Comparison of ENCODE assay signal across 1 cellular context in the genomic region with DNA sequence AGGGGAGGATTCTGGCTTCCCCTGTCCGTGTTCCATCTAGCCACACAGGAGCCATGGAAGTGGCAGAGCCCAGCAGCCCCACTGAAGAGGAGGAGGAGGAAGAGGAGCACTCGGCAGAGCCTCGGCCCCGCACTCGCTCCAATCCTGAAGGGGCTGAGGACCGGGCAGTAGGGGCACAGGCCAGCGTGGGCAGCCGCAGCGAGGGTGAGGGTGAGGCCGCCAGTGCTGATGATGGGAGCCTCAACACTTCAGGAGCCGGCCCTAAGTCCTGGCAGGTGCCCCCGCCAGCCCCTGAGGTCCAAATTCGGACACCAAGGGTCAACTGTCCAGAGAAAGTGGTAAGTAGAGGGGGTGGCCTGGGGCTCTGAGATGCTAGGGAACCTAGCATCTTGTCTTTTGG.
TF ChIP-seq lines count a peak whose summit lies in the region.

No MANE protein-coding gene starts in this region.

TF ChIP-seq in A549, 52 proteins besides CTCF, POLR2A, EP300 and RAD21:
- no peak for TF ChIP-seq PHF8 (IDR thresholded peaks at IDR 0.05; ENCODE audit: borderline replicate concordance, low read depth)
- TF ChIP-seq HMGXB4 (CRISPR knock-in tag; IDR thresholded peaks at IDR 0.05; ENCODE audit: borderline replicate concordance), result no peak
- TF ChIP-seq ATOH8 (CRISPR knock-in tag; IDR thresholded peaks at IDR 0.05; ENCODE audit: low read depth), result no peak
- no peak for TF ChIP-seq HOXA7 (CRISPR knock-in tag; IDR thresholded peaks at IDR 0.05)
- TF ChIP-seq EHMT2 (IDR thresholded peaks at IDR 0.05; ENCODE audit: low read depth), result no peak
- no peak for TF ChIP-seq RNF2 (IDR thresholded peaks at IDR 0.05; ENCODE audit: borderline replicate concordance, low read depth)
- TF ChIP-seq HDAC2 (IDR thresholded peaks at IDR 0.05), result no peak
- no peak for TF ChIP-seq SREBF2 (IDR thresholded peaks at IDR 0.05)
- no peak for TF ChIP-seq SMC3 (IDR thresholded peaks at IDR 0.05)
- TF ChIP-seq, protein P1, sequence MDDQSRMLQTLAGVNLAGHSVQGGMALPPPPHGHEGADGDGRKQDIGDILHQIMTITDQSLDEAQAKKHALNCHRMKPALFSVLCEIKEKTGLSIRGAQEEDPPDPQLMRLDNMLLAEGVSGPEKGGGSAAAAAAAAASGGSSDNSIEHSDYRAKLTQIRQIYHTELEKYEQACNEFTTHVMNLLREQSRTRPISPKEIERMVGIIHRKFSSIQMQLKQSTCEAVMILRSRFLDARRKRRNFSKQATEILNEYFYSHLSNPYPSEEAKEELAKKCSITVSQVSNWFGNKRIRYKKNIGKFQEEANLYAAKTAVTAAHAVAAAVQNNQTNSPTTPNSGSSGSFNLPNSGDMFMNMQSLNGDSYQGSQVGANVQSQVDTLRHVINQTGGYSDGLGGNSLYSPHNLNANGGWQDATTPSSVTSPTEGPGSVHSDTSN (IDR thresholded peaks at IDR 0.05), result no peak
- no peak for TF ChIP-seq CHD4 (IDR thresholded peaks at IDR 0.05; ENCODE audit: borderline replicate concordance)
TF ChIP-seq in A549: peak in this region for 0.
